Comparison of ENCODE assay signal across 1 cellular context in the genomic region with DNA sequence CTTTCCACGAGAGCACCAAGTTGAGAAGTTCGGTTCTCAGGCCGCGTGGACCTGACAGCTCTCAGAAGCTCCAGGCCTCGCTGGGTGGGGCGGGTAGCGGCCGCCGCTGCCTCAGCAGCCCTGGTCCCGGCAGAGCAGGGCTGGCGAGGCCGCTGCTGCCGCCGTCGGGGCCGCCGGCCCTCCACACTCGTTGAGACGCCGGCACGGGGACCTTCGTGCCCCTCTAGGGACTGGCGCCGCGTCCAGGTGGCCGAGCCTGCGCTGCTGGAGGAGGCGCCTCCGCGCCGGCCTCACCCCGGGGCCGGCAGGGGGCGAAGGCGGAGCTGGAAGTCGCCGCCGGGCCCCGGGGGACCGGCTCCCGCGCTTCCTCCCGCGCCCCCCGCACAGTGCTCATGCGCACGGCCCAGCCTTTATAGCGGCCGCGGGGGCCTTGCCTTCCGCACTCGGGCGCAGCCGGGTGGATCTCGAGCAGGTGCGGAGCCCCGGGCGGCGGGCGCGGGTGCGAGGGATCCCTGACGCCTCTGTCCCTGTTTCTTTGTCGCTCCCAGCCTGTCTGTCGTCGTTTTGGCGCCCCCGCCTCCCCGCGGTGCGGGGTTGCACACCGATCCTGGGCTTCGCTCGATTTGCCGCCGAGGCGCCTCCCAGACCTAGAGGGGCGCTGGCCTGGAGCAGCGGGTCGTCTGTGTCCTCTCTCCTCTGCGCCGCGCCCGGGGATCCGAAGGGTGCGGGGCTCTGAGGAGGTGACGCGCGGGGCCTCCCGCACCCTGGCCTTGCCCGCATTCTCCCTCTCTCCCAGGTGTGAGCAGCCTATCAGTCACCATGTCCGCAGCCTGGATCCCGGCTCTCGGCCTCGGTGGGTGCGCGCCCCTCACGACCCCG.
TF ChIP-seq lines count a peak whose summit lies in the region.

Gene COCH (plus strand): TSS at position 440 of the 879 bp plus-strand sequence. CDS start 380 bp downstream, at position 820.

TF ChIP-seq in GM12878, 131 proteins besides CTCF, POLR2A, EP300 and RAD21 (continued from another document):
- TF ChIP-seq, protein P1, sequence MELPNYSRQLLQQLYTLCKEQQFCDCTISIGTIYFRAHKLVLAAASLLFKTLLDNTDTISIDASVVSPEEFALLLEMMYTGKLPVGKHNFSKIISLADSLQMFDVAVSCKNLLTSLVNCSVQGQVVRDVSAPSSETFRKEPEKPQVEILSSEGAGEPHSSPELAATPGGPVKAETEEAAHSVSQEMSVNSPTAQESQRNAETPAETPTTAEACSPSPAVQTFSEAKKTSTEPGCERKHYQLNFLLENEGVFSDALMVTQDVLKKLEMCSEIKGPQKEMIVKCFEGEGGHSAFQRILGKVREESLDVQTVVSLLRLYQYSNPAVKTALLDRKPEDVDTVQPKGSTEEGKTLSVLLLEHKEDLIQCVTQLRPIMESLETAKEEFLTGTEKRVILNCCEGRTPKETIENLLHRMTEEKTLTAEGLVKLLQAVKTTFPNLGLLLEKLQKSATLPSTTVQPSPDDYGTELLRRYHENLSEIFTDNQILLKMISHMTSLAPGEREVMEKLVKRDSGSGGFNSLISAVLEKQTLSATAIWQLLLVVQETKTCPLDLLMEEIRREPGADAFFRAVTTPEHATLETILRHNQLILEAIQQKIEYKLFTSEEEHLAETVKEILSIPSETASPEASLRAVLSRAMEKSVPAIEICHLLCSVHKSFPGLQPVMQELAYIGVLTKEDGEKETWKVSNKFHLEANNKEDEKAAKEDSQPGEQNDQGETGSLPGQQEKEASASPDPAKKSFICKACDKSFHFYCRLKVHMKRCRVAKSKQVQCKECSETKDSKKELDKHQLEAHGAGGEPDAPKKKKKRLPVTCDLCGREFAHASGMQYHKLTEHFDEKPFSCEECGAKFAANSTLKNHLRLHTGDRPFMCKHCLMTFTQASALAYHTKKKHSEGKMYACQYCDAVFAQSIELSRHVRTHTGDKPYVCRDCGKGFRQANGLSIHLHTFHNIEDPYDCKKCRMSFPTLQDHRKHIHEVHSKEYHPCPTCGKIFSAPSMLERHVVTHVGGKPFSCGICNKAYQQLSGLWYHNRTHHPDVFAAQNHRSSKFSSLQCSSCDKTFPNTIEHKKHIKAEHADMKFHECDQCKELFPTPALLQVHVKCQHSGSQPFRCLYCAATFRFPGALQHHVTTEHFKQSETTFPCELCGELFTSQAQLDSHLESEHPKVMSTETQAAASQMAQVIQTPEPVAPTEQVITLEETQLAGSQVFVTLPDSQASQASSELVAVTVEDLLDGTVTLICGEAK (IDR thresholded peaks at IDR 0.05; ENCODE audit: borderline replicate concordance) = no peak
- TF ChIP-seq NR2C2 (IDR thresholded peaks at IDR 0.05; ENCODE audit: borderline replicate concordance, control insufficient read depth, insufficient read length, low read depth) (no peak), SMC3 (IDR thresholded peaks at IDR 0.05; ENCODE audit: borderline replicate concordance, low read length) (0 out of 2 replicates have a peak, but pooled peaks have one; percentile 16), MTA3 (IDR thresholded peaks at IDR 0.05; ENCODE audit: borderline replicate concordance, low read length) (no peak), BHLHE40 (IDR thresholded peaks at IDR 0.05; ENCODE audit: borderline replicate concordance in 1 of 2, low read depth in 2 of 2, low read length in 1 of 2) (peak; percentile 28 to 29; a peak in 2 of 4 replicates), TAF1 (IDR thresholded peaks at IDR 0.05; ENCODE audit: borderline replicate concordance, low read depth, low read length) (no peak), MEF2B (IDR thresholded peaks at IDR 0.05; ENCODE audit: partially characterized antibody, poor library complexity, severe bottlenecking) (peak; percentile 71), BCL11A (IDR thresholded peaks at IDR 0.05; ENCODE audit: low read depth, low read length) (no peak), LARP7 (IDR thresholded peaks at IDR 0.05) (peak; percentile 75), RB1 (IDR thresholded peaks at IDR 0.05; ENCODE audit: borderline replicate concordance) (peak; percentile 82; the same call in 1 of the 2 replicates), NR2C1 (IDR thresholded peaks at IDR 0.05) (no peak), IKZF1 (conservative IDR thresholded peaks at IDR 0.05) (peak; percentile 80), BRCA1 (IDR thresholded peaks at IDR 0.05; ENCODE audit: low read depth, low read length) (no peak), DPF2 (IDR thresholded peaks at IDR 0.05) (peak; percentile 42; the same call in 1 of the 2 replicates), NRF1 (conservative IDR thresholded peaks at IDR 0.05; ENCODE audit: low read depth, low read length) (peak; percentile 35; the same call in 1 of the 2 replicates), TCF12 (IDR thresholded peaks at IDR 0.05; ENCODE audit: low read depth, low read length) (0 out of 2 replicates have a peak, but pooled peaks have one; percentile 33), GATAD2B (conservative IDR thresholded peaks at IDR 0.05; ENCODE audit: low read depth) (peak; percentile 71), HDAC6 (IDR thresholded peaks at IDR 0.05; ENCODE audit: unreplicated experiment) (no peak), EED (IDR thresholded peaks at IDR 0.05; ENCODE audit: low read depth) (peak; percentile 25; the same call in 1 of the 2 replicates)
- TF ChIP-seq, protein P2, sequence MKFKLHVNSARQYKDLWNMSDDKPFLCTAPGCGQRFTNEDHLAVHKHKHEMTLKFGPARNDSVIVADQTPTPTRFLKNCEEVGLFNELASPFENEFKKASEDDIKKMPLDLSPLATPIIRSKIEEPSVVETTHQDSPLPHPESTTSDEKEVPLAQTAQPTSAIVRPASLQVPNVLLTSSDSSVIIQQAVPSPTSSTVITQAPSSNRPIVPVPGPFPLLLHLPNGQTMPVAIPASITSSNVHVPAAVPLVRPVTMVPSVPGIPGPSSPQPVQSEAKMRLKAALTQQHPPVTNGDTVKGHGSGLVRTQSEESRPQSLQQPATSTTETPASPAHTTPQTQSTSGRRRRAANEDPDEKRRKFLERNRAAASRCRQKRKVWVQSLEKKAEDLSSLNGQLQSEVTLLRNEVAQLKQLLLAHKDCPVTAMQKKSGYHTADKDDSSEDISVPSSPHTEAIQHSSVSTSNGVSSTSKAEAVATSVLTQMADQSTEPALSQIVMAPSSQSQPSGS (IDR thresholded peaks at IDR 0.05; ENCODE audit: low read length) = no peak
- TF ChIP-seq, protein P3, sequence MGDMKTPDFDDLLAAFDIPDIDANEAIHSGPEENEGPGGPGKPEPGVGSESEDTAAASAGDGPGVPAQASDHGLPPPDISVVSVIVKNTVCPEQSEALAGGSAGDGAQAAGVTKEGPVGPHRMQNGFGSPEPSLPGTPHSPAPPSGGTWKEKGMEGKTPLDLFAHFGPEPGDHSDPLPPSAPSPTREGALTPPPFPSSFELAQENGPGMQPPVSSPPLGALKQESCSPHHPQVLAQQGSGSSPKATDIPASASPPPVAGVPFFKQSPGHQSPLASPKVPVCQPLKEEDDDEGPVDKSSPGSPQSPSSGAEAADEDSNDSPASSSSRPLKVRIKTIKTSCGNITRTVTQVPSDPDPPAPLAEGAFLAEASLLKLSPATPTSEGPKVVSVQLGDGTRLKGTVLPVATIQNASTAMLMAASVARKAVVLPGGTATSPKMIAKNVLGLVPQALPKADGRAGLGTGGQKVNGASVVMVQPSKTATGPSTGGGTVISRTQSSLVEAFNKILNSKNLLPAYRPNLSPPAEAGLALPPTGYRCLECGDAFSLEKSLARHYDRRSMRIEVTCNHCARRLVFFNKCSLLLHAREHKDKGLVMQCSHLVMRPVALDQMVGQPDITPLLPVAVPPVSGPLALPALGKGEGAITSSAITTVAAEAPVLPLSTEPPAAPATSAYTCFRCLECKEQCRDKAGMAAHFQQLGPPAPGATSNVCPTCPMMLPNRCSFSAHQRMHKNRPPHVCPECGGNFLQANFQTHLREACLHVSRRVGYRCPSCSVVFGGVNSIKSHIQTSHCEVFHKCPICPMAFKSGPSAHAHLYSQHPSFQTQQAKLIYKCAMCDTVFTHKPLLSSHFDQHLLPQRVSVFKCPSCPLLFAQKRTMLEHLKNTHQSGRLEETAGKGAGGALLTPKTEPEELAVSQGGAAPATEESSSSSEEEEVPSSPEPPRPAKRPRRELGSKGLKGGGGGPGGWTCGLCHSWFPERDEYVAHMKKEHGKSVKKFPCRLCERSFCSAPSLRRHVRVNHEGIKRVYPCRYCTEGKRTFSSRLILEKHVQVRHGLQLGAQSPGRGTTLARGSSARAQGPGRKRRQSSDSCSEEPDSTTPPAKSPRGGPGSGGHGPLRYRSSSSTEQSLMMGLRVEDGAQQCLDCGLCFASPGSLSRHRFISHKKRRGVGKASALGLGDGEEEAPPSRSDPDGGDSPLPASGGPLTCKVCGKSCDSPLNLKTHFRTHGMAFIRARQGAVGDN (IDR thresholded peaks at IDR 0.05) = peak; percentile 55
